ENCODE assay signal across 8 cellular contexts in the genomic region with DNA sequence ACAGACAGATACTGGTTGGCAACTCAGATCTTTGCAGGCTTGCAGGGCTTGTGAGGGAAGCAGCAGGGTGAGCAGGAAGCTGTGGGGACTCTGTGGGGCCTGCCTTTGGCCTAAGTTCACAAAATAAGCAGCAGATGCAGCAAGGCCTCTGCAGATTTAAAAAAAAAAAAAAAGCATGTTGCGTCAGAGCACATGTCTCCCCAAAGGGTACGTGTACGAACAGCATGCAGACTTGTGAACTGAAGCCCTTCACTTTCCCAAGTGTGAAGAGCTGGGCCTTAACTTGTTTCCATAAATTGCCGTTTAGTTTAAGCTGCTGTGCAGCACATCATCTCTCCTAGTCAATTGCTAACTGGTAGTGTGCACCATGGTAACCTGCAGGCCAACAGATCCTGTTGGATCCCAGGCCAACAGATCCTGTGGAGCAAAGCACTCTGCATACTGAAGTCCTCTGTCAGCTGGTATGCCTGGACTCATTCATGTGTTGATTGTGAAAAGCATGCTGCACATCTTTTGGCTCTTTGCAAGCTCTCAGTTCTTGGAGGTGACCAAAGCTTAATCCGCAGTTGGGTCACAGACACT. TPM values are rescaled to one million over a fixed set of nuclear protein-coding genes. Genes with fewer than 3 reads are reported as not detected.
DNase-seq lines count a peak whose midpoint lies in the region; ATAC-seq and TF ChIP-seq lines count a peak whose summit lies in the region.
"Had no signal": no experiment of that assay in that cellular context is flagged by ENCODE, and none has a peak within 500 bp of the region (broad histone marks: within the 10 kb centered on the region; RNA-seq: fewer than 3 reads in every experiment).

No MANE protein-coding gene starts in this region.

- no peaks in the 10 kb centered on the region for H3K27me3 Mint-ChIP-seq in naive thymus-derived CD8-positive, alpha-beta T cell

- H3K36me3 Mint-ChIP-seq in naive thymus-derived CD8-positive, alpha-beta T cell: no peaks in the 10 kb centered on the region

- H3K9me3 Mint-ChIP-seq in naive thymus-derived CD8-positive, alpha-beta T cell: no peaks in the 10 kb centered on the region

- H3K4me3 ChIP-seq in H7 (ENCODE audit: insufficient read depth, low read depth, low read length): no peak overlapping the region
- no peak overlapping the region for H3K4me3 ChIP-seq in astrocyte of the spinal cord (ENCODE audit: low read depth, low read length)
- H3K4me3 ChIP-seq in prostate gland: no peak overlapping the region
- no peak overlapping the region for H3K4me3 ChIP-seq in PC-9
- H3K4me3 ChIP-seq: SK-N-MC had no signal

- H3K27ac Mint-ChIP-seq in naive thymus-derived CD8-positive, alpha-beta T cell: peak overlapping the region; percentile 89 to 98 (median 96)

- H3K9me3 ChIP-seq in prostate gland: no peaks in the 10 kb centered on the region
- H3K9me3 ChIP-seq in PC-9 (ENCODE audit: insufficient read depth, low read depth): no peaks in the 10 kb centered on the region

- intact Hi-C loops in prostate gland (cut with DNase I): no loop called here
- intact Hi-C loops in PC-9 (cut with micrococcal nuclease; ENCODE audit: unreplicated experiment): no loop called here

- in situ Hi-C loops in astrocyte of the spinal cord (cut with HindIII; ENCODE audit: low sequenced_read_pairs): no loop called here

- no peaks in the 10 kb centered on the region for H4K20me1 ChIP-seq in PC-9 (ENCODE audit: insufficient read depth)

- TF ChIP-seq CTCF in astrocyte of the spinal cord (IDR thresholded peaks at IDR 0.05; ENCODE audit: low read depth, low read length) (no peak), prostate gland (IDR thresholded peaks at IDR 0.05) (no peak), PC-9 (conservative IDR thresholded peaks at IDR 0.05) (no peak)

- H3K9me2 ChIP-seq in PC-9 (ENCODE audit: insufficient read depth): no peaks in the 10 kb centered on the region

- H3K36me3 ChIP-seq in H7 (replicated peaks; ENCODE audit: control insufficient read depth, insufficient read depth, low read length): no peaks in the 10 kb centered on the region
- H3K36me3 ChIP-seq in prostate gland: no peaks in the 10 kb centered on the region
- no peaks in the 10 kb centered on the region for H3K36me3 ChIP-seq in PC-9 (ENCODE audit: low read depth)

- peak; percentile 88 for ATAC-seq in naive thymus-derived CD8-positive, alpha-beta T cell
- no peak for ATAC-seq in GM18502 (IDR thresholded peaks at IDR 0.05; ENCODE audit: poor library complexity, unreplicated experiment)

- POLR2A ChIA-PET in naive thymus-derived CD8-positive, alpha-beta T cell (lab: Charles Lee): interaction anchor here (1.0 to 2.4 kb wide), 6 partner anchors 11 to 143 kb away, joined by 3 to 16 read pairs (median 8); a partner anchor contains a TSS
- POLR2A ChIA-PET in PC-9 (lab: Charles Lee; ENCODE audit: unreplicated experiment): no interaction called here

- H3K27ac ChIP-seq in prostate gland (no peak overlapping the region), PC-9 (no peak overlapping the region)
- H3K27ac ChIP-seq: SK-N-MC had no signal

- H3K4me3 Mint-ChIP-seq in naive thymus-derived CD8-positive, alpha-beta T cell: peak overlapping the region in 9 of 10 donors; percentile 13 to 92 (median 83)

- H3K4me1 ChIP-seq in prostate gland (replicated peaks) (no peaks in the 10 kb centered on the region), PC-9 (replicated peaks; ENCODE audit: insufficient read depth) (peaks cover 14% of the 10 kb centered on the region; the same call in 1 of the 2 replicates)

- no peak overlapping the region for H3K4me2 ChIP-seq in PC-9

- TF ChIP-seq POLR2A in prostate gland (IDR thresholded peaks at IDR 0.05): no peak

- H3K4me1 Mint-ChIP-seq in naive thymus-derived CD8-positive, alpha-beta T cell: peaks cover 41 to 72% (median 64%) of the 10 kb centered on the region in 4 donors

- BruUV-seq in PC-9 (replicated peaks; lab: Mats Ljungman, UMichigan): no TSS peak

- WGBS in prostate gland: 86% methylated on average over 5 of the region's 5 CpGs

- no peaks in the 10 kb centered on the region for H3K79me2 ChIP-seq in PC-9 (ENCODE audit: low read depth)

- DNase-seq in H7 (peak; percentile 52), NOMO-1 treated with DMSO at 0.1 percent for 48 hours (lab: John Stamatoyannopoulos, UW; ENCODE audit: unreplicated experiment) (peak; percentile 84), astrocyte of the spinal cord (ENCODE audit: low read depth, low spot score) (peak; percentile 8), prostate gland (ENCODE audit: low spot score) (no peak), PC-9 (no peak)
- DNase-seq in naive thymus-derived CD8-positive, alpha-beta T cell: peak; percentile 16 to 80 (median 62)

- H3K27me3 ChIP-seq in H7 (ENCODE audit: control insufficient read depth, insufficient read depth, low read length) (no peaks in the 10 kb centered on the region), prostate gland (replicated peaks; ENCODE audit: insufficient read depth) (no peaks in the 10 kb centered on the region), PC-9 (ENCODE audit: insufficient read depth, low read depth) (no peaks in the 10 kb centered on the region)

- CTCF ChIA-PET in PC-9 (lab: Charles Lee): no interaction called here

- H3F3A ChIP-seq in PC-9 (ENCODE audit: insufficient read depth, low read depth): no peaks in the 10 kb centered on the region

- no peak overlapping the region for H2AFZ ChIP-seq in PC-9

RNA-seq across cellular contexts. Expression of a gene that starts 10.8 kb away (rescaled TPM):
- 68.9 and 69.8 TPM in 2 replicates for total RNA-seq in H7 (2014; rRNA removed; shearing (Covaris generic))
- total RNA-seq in naive thymus-derived CD8-positive, alpha-beta T cell: 10 to 100 TPM; 42.2 to 42.3 TPM
- polyA plus RNA-seq in naive thymus-derived CD8-positive, alpha-beta T cell: 10 to 100 TPM; 16.6 to 19.9 (median 18.7) TPM
- total RNA-seq in prostate gland (10 to 100 TPM; 53.4 to 64.3 TPM), PC-9 (2021) (24.6 and 29.8 TPM in 2 replicates)

Comparison
In these comparisons a context has a peak if more than half of its experiments do, and no peak if none do; other contexts are left out.
1. DNase-seq: peak in H7 (single experiment), NOMO-1 treated with DMSO at 0.1 percent for 48 hours (single experiment), astrocyte of the spinal cord (single experiment) and naive thymus-derived CD8-positive, alpha-beta T cell (10 of 10); none in prostate gland (single experiment) and PC-9 (0 of 2).